Comparison of ENCODE assay signal across 24 cellular contexts in the genomic region with DNA sequence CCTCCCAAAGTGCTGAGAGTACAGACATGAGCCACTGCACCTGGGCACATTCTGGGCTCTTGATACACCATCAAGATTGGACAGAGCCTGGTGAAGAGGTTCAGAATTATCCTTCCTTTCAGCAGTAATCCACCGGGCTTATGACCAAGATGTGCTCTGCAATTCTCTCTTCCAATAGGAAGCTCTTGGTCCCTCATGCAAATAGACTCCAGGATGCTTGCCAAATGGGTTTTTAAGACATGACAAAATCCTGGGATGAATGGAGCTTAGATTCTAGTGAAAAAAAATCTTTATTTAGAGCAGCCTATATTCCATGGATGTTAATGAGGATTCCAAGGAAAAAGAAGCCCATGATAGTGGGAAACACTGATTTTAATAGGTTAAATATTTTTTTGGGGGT.
DNase-seq lines count a peak whose midpoint lies in the region; ATAC-seq, FAIRE-seq and TF ChIP-seq lines count a peak whose summit lies in the region.
"Had no signal": no experiment of that assay in that cellular context is flagged by ENCODE, and none has a peak within 500 bp of the region (broad histone marks: within the 10 kb centered on the region; RNA-seq: fewer than 3 reads in every experiment).

No MANE protein-coding gene starts in this region.

- DNase-seq in NCI-H82 (lab: John Stamatoyannopoulos, UW) = peak; percentile 13
- no peak for DNase-seq in NCI-H82 treated with DMSO at 0.1 percent for 48 hours (lab: John Stamatoyannopoulos, UW; ENCODE audit: unreplicated experiment)
- DNase-seq in G401 (ENCODE audit: low spot score) = peak; percentile 80
- DNase-seq in bronchial epithelial cell (ENCODE audit: low read depth) = no peak
- DNase-seq in medulla oblongata (ENCODE audit: extremely low spot score) = peak; percentile 7
- DNase-seq in SW 1271 (lab: John Stamatoyannopoulos, UW) = no peak
- DNase-seq: 8988T; ACHN; AML-193; BE2C; CD4-positive, alpha-beta T cell; CD8-positive, alpha-beta memory T cell; DMS53; DMS79 treated with DMSO at 0.1 percent for 48 hours; H9 had no signal

- H3K4me3 ChIP-seq in bronchial epithelial cell (ENCODE audit: low read depth, low read length) = no peak overlapping the region
- H3K4me3 ChIP-seq: A549; BLaER1 treated with 17β-estradiol and CSF1 and Interleukin-3, amounts not matched to agents 10 nM and 100 nM; GM23338 had no signal

- no peak for TF ChIP-seq CTCF in bronchial epithelial cell (IDR thresholded peaks at IDR 0.05; ENCODE audit: insufficient read depth, low read length, severe bottlenecking)

- peak; percentile 95 for FAIRE-seq in bronchial epithelial cell (lab: Jason Lieb, UNC)
- FAIRE-seq: A549, G401.6, GM12892, GM19239 had no signal

- in situ Hi-C loops in G401 (cut with HindIII; ENCODE audit: low sequenced_read_pairs) = no loop called here

- H3K27me3 ChIP-seq in bronchial epithelial cell (ENCODE audit: control insufficient read depth, insufficient read depth, low read length) = no peaks in the 10 kb centered on the region
- H3K27me3 ChIP-seq: BLaER1 treated with 17β-estradiol and CSF1 and Interleukin-3, amounts not matched to agents 10 nM and 100 nM had no signal

- no peaks in the 10 kb centered on the region for H3K36me3 ChIP-seq in bronchial epithelial cell (ENCODE audit: control insufficient read depth, insufficient read depth, low read length)
- H3K36me3 ChIP-seq: BE2C; BLaER1 treated with 17β-estradiol and CSF1 and Interleukin-3, amounts not matched to agents 10 nM and 100 nM had no signal

- ATAC-seq in GM18868 (IDR thresholded peaks at IDR 0.05; ENCODE audit: unreplicated experiment) = no peak
- no peak for ATAC-seq in HG03439 (IDR thresholded peaks at IDR 0.05; ENCODE audit: unreplicated experiment)
- ATAC-seq: A549, GM23338, HCT116 had no signal

Comparison
In these comparisons a context has a peak if more than half of its experiments do, and no peak if none do; other contexts are left out.
1. DNase-seq: peak in NCI-H82 (single experiment), G401 (single experiment) and medulla oblongata (single experiment); none in NCI-H82 treated with DMSO at 0.1 percent for 48 hours (single experiment), bronchial epithelial cell (single experiment) and SW 1271 (0 of 2).